ENCODE assay signal across 1 cellular context in genomic region chr18:50287441-50288347, GRCh38.
TF ChIP-seq lines count a peak whose summit lies in the region.

TSS of gene CXXC1 (minus strand) at chr18:50287692. CDS start at chr18:50287589, 103 bp downstream.

TF ChIP-seq in HepG2, 621 proteins besides CTCF, POLR2A, EP300 and RAD21 (continued from another document and continues in another):
- TF ChIP-seq ZNF275 (CRISPR knock-in tag; IDR thresholded peaks at IDR 0.05; ENCODE audit: borderline replicate concordance) (peak; percentile 72; the same call in 1 of the 2 replicates), SRY (CRISPR knock-in tag; IDR thresholded peaks at IDR 0.05) (peak; percentile 67; the same call in 1 of the 2 replicates), EHMT2 (IDR thresholded peaks at IDR 0.05; ENCODE audit: borderline replicate concordance, low read depth, low read length) (peak; percentile 45; the same call in 1 of the 2 replicates), ZNF562 (CRISPR knock-in tag; IDR thresholded peaks at IDR 0.05; ENCODE audit: borderline replicate concordance) (no peak), CEBPG (CRISPR knock-in tag; IDR thresholded peaks at IDR 0.05) (peak; percentile 60), BRCA1 (CRISPR knock-in tag; IDR thresholded peaks at IDR 0.05) (no peak), YEATS2 (CRISPR knock-in tag; IDR thresholded peaks at IDR 0.05; ENCODE audit: borderline replicate concordance) (peak; percentile 77; the same call in 1 of the 2 replicates), RBAK (CRISPR knock-in tag; IDR thresholded peaks at IDR 0.05) (no peak), STAG1 (CRISPR knock-in tag; IDR thresholded peaks at IDR 0.05) (peak; percentile 27; the same call in 1 of the 2 replicates), ZNF709 (CRISPR knock-in tag; IDR thresholded peaks at IDR 0.05) (peak; percentile 39; the same call in 1 of the 2 replicates), BRD4 (CRISPR knock-in tag; IDR thresholded peaks at IDR 0.05) (peak; percentile 45; the same call in 1 of the 2 replicates), GATAD1 (CRISPR knock-in tag; IDR thresholded peaks at IDR 0.05) (peak; percentile 83), TFE3 (CRISPR knock-in tag; IDR thresholded peaks at IDR 0.05) (peak; percentile 57), NONO (IDR thresholded peaks at IDR 0.05) (no peak), NONO (CRISPR knock-in tag; conservative IDR thresholded peaks at IDR 0.05) (peak; percentile 80; the same call in 1 of the 2 replicates), GRHL1 (CRISPR knock-in tag; conservative IDR thresholded peaks at IDR 0.05) (no peak), ZKSCAN1 (IDR thresholded peaks at IDR 0.05; ENCODE audit: low read length) (peak; percentile 93), MYC (CRISPR knock-in tag; IDR thresholded peaks at IDR 0.05; ENCODE audit: borderline replicate concordance) (peak; percentile 70), PITX1 (CRISPR knock-in tag; IDR thresholded peaks at IDR 0.05) (peak; percentile 26; the same call in 1 of the 2 replicates), ERF (CRISPR knock-in tag; IDR thresholded peaks at IDR 0.05) (peak; percentile 84), SRF (IDR thresholded peaks at IDR 0.05; ENCODE audit: low read depth, low read length) (no peak), ZIK1 (CRISPR knock-in tag; IDR thresholded peaks at IDR 0.05; ENCODE audit: borderline replicate concordance, low read depth) (0 out of 2 replicates have a peak, but pooled peaks have one; percentile 70), ZNF883 (CRISPR knock-in tag; IDR thresholded peaks at IDR 0.05; ENCODE audit: not compliant biosample characterization) (peak; percentile 28), ZNF205 (CRISPR knock-in tag; IDR thresholded peaks at IDR 0.05) (peak; percentile 52; the same call in 1 of the 2 replicates), CENPX (CRISPR knock-in tag; IDR thresholded peaks at IDR 0.05) (no peak), ZNF44 (CRISPR knock-in tag; IDR thresholded peaks at IDR 0.05) (0 out of 2 replicates have a peak, but pooled peaks have one; percentile 55), PHB2 (IDR thresholded peaks at IDR 0.05; ENCODE audit: partially characterized antibody) (no peak), ZNF777 (CRISPR knock-in tag; IDR thresholded peaks at IDR 0.05) (peak; percentile 52; the same call in 1 of the 2 replicates), ZBTB25 (CRISPR knock-in tag; IDR thresholded peaks at IDR 0.05) (peak; percentile 88), TSC22D2 (CRISPR knock-in tag; IDR thresholded peaks at IDR 0.05; ENCODE audit: borderline replicate concordance) (no peak; the same call in 1 of the 2 replicates), PHF21A (CRISPR knock-in tag; IDR thresholded peaks at IDR 0.05) (0 out of 2 replicates have a peak, but pooled peaks have one; percentile 48), CREB1 (IDR thresholded peaks at IDR 0.05) (peak; percentile 93), CREB1 (CRISPR knock-in tag; IDR thresholded peaks at IDR 0.05) (peak; percentile 94), NFYC (CRISPR knock-in tag; IDR thresholded peaks at IDR 0.05) (peak; percentile 61), GMEB1 (CRISPR knock-in tag; IDR thresholded peaks at IDR 0.05; ENCODE audit: borderline replicate concordance) (peak; percentile 98), KDM2A (CRISPR knock-in tag; IDR thresholded peaks at IDR 0.05; ENCODE audit: borderline replicate concordance, low read depth) (peak; percentile 80; the same call in 1 of the 2 replicates), KLF11 (CRISPR knock-in tag; IDR thresholded peaks at IDR 0.05) (no peak), SAP130 (CRISPR knock-in tag; IDR thresholded peaks at IDR 0.05; ENCODE audit: low read depth) (peak; percentile 86), RXRA (CRISPR knock-in tag; IDR thresholded peaks at IDR 0.05) (peak; percentile 57; the same call in 1 of the 2 replicates)
- TF ChIP-seq, protein P1, sequence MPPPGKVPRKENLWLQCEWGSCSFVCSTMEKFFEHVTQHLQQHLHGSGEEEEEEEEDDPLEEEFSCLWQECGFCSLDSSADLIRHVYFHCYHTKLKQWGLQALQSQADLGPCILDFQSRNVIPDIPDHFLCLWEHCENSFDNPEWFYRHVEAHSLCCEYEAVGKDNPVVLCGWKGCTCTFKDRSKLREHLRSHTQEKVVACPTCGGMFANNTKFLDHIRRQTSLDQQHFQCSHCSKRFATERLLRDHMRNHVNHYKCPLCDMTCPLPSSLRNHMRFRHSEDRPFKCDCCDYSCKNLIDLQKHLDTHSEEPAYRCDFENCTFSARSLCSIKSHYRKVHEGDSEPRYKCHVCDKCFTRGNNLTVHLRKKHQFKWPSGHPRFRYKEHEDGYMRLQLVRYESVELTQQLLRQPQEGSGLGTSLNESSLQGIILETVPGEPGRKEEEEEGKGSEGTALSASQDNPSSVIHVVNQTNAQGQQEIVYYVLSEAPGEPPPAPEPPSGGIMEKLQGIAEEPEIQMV (CRISPR knock-in tag; IDR thresholded peaks at IDR 0.05; ENCODE audit: low read depth), result 0 out of 2 replicates have a peak, but pooled peaks have one; percentile 36
- TF ChIP-seq, protein P2, sequence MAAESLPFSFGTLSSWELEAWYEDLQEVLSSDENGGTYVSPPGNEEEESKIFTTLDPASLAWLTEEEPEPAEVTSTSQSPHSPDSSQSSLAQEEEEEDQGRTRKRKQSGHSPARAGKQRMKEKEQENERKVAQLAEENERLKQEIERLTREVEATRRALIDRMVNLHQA (CRISPR knock-in tag; IDR thresholded peaks at IDR 0.05), result no peak
- TF ChIP-seq, protein P3, sequence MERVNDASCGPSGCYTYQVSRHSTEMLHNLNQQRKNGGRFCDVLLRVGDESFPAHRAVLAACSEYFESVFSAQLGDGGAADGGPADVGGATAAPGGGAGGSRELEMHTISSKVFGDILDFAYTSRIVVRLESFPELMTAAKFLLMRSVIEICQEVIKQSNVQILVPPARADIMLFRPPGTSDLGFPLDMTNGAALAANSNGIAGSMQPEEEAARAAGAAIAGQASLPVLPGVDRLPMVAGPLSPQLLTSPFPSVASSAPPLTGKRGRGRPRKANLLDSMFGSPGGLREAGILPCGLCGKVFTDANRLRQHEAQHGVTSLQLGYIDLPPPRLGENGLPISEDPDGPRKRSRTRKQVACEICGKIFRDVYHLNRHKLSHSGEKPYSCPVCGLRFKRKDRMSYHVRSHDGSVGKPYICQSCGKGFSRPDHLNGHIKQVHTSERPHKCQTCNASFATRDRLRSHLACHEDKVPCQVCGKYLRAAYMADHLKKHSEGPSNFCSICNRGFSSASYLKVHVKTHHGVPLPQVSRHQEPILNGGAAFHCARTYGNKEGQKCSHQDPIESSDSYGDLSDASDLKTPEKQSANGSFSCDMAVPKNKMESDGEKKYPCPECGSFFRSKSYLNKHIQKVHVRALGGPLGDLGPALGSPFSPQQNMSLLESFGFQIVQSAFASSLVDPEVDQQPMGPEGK (CRISPR knock-in tag; IDR thresholded peaks at IDR 0.05), result peak; percentile 78
- TF ChIP-seq, protein P4, sequence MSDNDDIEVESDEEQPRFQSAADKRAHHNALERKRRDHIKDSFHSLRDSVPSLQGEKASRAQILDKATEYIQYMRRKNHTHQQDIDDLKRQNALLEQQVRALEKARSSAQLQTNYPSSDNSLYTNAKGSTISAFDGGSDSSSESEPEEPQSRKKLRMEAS (IDR thresholded peaks at IDR 0.05), result peak; percentile 55; the same call in 1 of the 2 replicates
- TF ChIP-seq, protein P5, sequence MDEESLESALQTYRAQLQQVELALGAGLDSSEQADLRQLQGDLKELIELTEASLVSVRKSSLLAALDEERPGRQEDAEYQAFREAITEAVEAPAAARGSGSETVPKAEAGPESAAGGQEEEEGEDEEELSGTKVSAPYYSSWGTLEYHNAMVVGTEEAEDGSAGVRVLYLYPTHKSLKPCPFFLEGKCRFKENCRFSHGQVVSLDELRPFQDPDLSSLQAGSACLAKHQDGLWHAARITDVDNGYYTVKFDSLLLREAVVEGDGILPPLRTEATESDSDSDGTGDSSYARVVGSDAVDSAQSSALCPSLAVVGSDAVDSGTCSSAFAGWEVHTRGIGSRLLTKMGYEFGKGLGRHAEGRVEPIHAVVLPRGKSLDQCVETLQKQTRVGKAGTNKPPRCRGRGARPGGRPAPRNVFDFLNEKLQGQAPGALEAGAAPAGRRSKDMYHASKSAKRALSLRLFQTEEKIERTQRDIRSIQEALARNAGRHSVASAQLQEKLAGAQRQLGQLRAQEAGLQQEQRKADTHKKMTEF (CRISPR knock-in tag; IDR thresholded peaks at IDR 0.05), result peak; percentile 86
- TF ChIP-seq, protein P6, sequence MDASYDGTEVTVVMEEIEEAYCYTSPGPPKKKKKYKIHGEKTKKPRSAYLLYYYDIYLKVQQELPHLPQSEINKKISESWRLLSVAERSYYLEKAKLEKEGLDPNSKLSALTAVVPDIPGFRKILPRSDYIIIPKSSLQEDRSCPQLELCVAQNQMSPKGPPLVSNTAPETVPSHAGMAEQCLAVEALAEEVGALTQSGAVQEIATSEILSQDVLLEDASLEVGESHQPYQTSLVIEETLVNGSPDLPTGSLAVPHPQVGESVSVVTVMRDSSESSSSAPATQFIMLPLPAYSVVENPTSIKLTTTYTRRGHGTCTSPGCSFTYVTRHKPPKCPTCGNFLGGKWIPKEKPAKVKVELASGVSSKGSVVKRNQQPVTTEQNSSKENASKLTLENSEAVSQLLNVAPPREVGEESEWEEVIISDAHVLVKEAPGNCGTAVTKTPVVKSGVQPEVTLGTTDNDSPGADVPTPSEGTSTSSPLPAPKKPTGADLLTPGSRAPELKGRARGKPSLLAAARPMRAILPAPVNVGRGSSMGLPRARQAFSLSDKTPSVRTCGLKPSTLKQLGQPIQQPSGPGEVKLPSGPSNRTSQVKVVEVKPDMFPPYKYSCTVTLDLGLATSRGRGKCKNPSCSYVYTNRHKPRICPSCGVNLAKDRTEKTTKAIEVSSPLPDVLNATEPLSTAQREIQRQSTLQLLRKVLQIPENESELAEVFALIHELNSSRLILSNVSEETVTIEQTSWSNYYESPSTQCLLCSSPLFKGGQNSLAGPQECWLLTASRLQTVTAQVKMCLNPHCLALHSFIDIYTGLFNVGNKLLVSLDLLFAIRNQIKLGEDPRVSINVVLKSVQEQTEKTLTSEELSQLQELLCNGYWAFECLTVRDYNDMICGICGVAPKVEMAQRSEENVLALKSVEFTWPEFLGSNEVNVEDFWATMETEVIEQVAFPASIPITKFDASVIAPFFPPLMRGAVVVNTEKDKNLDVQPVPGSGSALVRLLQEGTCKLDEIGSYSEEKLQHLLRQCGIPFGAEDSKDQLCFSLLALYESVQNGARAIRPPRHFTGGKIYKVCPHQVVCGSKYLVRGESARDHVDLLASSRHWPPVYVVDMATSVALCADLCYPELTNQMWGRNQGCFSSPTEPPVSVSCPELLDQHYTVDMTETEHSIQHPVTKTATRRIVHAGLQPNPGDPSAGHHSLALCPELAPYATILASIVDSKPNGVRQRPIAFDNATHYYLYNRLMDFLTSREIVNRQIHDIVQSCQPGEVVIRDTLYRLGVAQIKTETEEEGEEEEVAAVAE (CRISPR knock-in tag; IDR thresholded peaks at IDR 0.05; ENCODE audit: borderline replicate concordance), result peak; percentile 92
